Comparison of ENCODE assay signal across 15 cellular contexts in the genomic region with DNA sequence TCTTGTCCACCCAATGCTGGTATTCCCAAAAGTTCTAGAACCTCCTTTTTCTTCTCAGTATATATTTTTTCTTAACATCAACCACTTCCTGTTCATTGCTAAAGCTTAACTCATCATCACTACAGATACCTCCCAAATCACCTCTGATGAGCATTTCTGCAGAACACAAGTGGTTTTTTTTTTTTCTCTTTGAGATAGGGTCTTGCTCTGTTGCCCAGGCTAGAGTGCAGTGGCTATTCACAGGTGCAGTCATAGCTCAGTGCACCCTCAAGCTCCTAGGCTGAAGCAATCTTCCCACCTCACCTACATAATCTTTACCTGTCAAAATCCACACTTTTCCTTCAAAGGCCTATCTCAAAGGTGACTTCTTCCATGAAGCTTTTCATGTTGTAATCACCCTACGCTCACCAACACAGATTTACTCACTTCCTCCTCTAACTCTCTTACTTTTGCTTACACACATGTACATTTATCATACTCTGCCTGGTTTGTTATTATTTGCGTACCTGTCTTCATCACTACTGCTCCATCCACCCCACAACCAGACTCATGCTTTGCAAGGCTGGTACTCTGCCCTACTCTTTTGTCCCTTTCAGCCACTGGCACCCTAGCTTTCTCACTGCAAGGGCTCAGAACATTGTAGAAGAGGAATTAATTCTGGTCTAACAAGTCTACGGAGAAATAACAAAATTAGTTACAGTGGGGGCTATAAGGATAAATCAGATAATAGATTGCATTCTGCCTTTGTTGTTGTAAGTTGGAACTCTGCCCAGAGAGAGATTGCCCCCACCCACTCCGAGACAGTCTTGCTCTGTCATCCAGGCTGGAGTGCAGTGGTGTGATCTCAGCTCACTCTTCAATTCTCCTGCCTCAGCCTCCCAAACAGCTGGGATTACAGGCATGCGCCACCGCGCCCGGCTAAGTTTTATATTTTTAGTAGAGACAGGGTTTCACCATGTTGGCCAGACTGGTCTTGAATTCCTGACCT. TPM values are rescaled to one million over a fixed set of nuclear protein-coding genes. Genes with fewer than 3 reads are reported as not detected.
A peak's percentile ranks its signal among the peaks of the same experiment; 100 is the strongest.
DNase-seq lines count a peak whose midpoint lies in the region; ATAC-seq, FAIRE-seq and TF ChIP-seq lines count a peak whose summit lies in the region.
"Had no signal": no experiment of that assay in that cellular context is flagged by ENCODE, and none has a peak within 500 bp of the region (broad histone marks: within the 10 kb centered on the region; RNA-seq: fewer than 3 reads in every experiment).

No MANE protein-coding gene starts in this region.

- no peak overlapping the region for H2AFZ ChIP-seq in astrocyte (ENCODE audit: low read depth, low read length)

- H3K27ac ChIP-seq in astrocyte (ENCODE audit: low read depth, low read length): no peak overlapping the region
- H3K27ac ChIP-seq: right atrium auricular region, upper lobe of left lung had no signal

- H3K9me3 ChIP-seq in astrocyte (ENCODE audit: insufficient read depth, low read depth, low read length): no peaks in the 10 kb centered on the region
- H3K9me3 ChIP-seq: HAP-1, right atrium auricular region, upper lobe of left lung had no signal

- H3K27me3 ChIP-seq in astrocyte (ENCODE audit: insufficient read depth, low read length): no peaks in the 10 kb centered on the region
- H3K27me3 ChIP-seq: right atrium auricular region, upper lobe of left lung had no signal

- no peak overlapping the region for H3K4me2 ChIP-seq in astrocyte (ENCODE audit: low read length)

- ATAC-seq in natural killer cell treated with Interleukin-12 subunit alpha and Interleukin-12 subunit beta and Interleukin-15 and Interleukin-18, amount 100 ng/mL, for 72 hours: no peak
- no peak for ATAC-seq in GM19395 (IDR thresholded peaks at IDR 0.05; ENCODE audit: unreplicated experiment)

- no peak for TF ChIP-seq CTCF in astrocyte (IDR thresholded peaks at IDR 0.05; ENCODE audit: insufficient read depth, low read depth, low read length)

- no peaks in the 10 kb centered on the region for H3K4me1 ChIP-seq in astrocyte (ENCODE audit: insufficient read depth, low read length)

- DNase-seq in NCI-H345 treated with DMSO at 0.1 percent for 48 hours (lab: John Stamatoyannopoulos, UW; ENCODE audit: unreplicated experiment) (peak; percentile 4), NCI-H345 (lab: John Stamatoyannopoulos, UW) (no peak), astrocyte (ENCODE audit: low read depth) (peak; percentile 10), NCI-H774 (lab: John Stamatoyannopoulos, UW) (no peak), activated gamma-delta T cell (lab: John Stamatoyannopoulos, UW) (no peak)
- no peak for DNase-seq in natural killer cell treated with Interleukin-12 subunit alpha and Interleukin-12 subunit beta and Interleukin-15 and Interleukin-18, amount 100 ng/mL, for 72 hours (ENCODE audit: low spot score)
- DNase-seq: DMS79 treated with DMSO at 0.1 percent for 48 hours, KBM-7, NCI-H2081 treated with DMSO at 0.1 percent for 48 hours, upper lobe of left lung had no signal

- no peaks in the 10 kb centered on the region for H3K36me3 ChIP-seq in astrocyte (ENCODE audit: insufficient read depth, low read length)
- H3K36me3 ChIP-seq: HAP-1, right atrium auricular region, upper lobe of left lung had no signal

- peaks cover 69% of the 10 kb centered on the region for H3K79me2 ChIP-seq in astrocyte (ENCODE audit: insufficient read depth, low read length)

- H3K4me3 Mint-ChIP-seq in IgD-negative memory B cell (peak overlapping the region in 3 of 4 donors; percentile 6 to 55 (median 31)), astrocyte (ENCODE audit: unreplicated experiment) (no peak overlapping the region)
- peak overlapping the region; percentile 43 for H3K4me3 Mint-ChIP-seq in natural killer cell treated with Interleukin-12 subunit alpha and Interleukin-12 subunit beta and Interleukin-15 and Interleukin-18, amount 100 ng/mL, for 72 hours

- H3K27me3 Mint-ChIP-seq in IgD-negative memory B cell (no peaks in the 10 kb centered on the region), astrocyte (ENCODE audit: low read depth, unreplicated experiment) (no peaks in the 10 kb centered on the region)
- H3K27me3 Mint-ChIP-seq in natural killer cell treated with Interleukin-12 subunit alpha and Interleukin-12 subunit beta and Interleukin-15 and Interleukin-18, amount 100 ng/mL, for 72 hours: no peaks in the 10 kb centered on the region

- no peak for FAIRE-seq in astrocyte (lab: Jason Lieb, UNC)
- FAIRE-seq: bronchial epithelial cell had no signal

- H3K9me3 Mint-ChIP-seq in IgD-negative memory B cell (no peaks in the 10 kb centered on the region), astrocyte (ENCODE audit: unreplicated experiment) (no peaks in the 10 kb centered on the region)
- no peaks in the 10 kb centered on the region for H3K9me3 Mint-ChIP-seq in natural killer cell treated with Interleukin-12 subunit alpha and Interleukin-12 subunit beta and Interleukin-15 and Interleukin-18, amount 100 ng/mL, for 72 hours

- H3K27ac Mint-ChIP-seq in IgD-negative memory B cell: peak overlapping the region in 2 of 3 donors; percentile 3 to 32
- no peak overlapping the region for H3K27ac Mint-ChIP-seq in astrocyte (ENCODE audit: unreplicated experiment)
- H3K27ac Mint-ChIP-seq in natural killer cell treated with Interleukin-12 subunit alpha and Interleukin-12 subunit beta and Interleukin-15 and Interleukin-18, amount 100 ng/mL, for 72 hours: peak overlapping the region in 1 of 2 donors; percentile 47

- H4K20me1 ChIP-seq in astrocyte (ENCODE audit: insufficient read depth, low read length): peaks cover 79% of the 10 kb centered on the region

- H3K9ac ChIP-seq in astrocyte (ENCODE audit: low read length): no peak overlapping the region

- H3K36me3 Mint-ChIP-seq in IgD-negative memory B cell (peaks cover 2% of the 10 kb centered on the region), astrocyte (ENCODE audit: low read depth, unreplicated experiment) (no peaks in the 10 kb centered on the region)
- H3K36me3 Mint-ChIP-seq in natural killer cell treated with Interleukin-12 subunit alpha and Interleukin-12 subunit beta and Interleukin-15 and Interleukin-18, amount 100 ng/mL, for 72 hours: peaks cover 4% of the 10 kb centered on the region

- no peak overlapping the region for H3K4me3 ChIP-seq in astrocyte (ENCODE audit: insufficient read depth, low read depth, low read length)
- H3K4me3 ChIP-seq: HAP-1, right atrium auricular region, upper lobe of left lung had no signal

- H3K4me1 Mint-ChIP-seq in IgD-negative memory B cell (peaks cover 59 to 77% (median 66%) of the 10 kb centered on the region in 3 donors), astrocyte (ENCODE audit: low read depth, unreplicated experiment) (no peaks in the 10 kb centered on the region)
- H3K4me1 Mint-ChIP-seq in natural killer cell treated with Interleukin-12 subunit alpha and Interleukin-12 subunit beta and Interleukin-15 and Interleukin-18, amount 100 ng/mL, for 72 hours (ENCODE audit: low read depth in 2 of 2): peaks cover 54 to 79% of the 10 kb centered on the region in 2 donors

RNA-seq across cellular contexts. Expression of gene HERC1, which starts 27.5 kb away (rescaled TPM):
- polyA plus RNA-seq in IgD-negative memory B cell: 35.2 TPM
- total RNA-seq in astrocyte: 45.6 and 52.7 TPM in 2 replicates
- total RNA-seq in natural killer cell treated with Interleukin-12 subunit alpha and Interleukin-12 subunit beta and Interleukin-15 and Interleukin-18, amount 100 ng/mL, for 72 hours: 100 to 1,000 TPM in 1 of 2 donors, 10 to 100 TPM in 1; 97.9 to 142 TPM

Comparison
In these comparisons a context has a peak if more than half of its experiments do, and no peak if none do; other contexts are left out.
1. DNase-seq: peak in NCI-H345 treated with DMSO at 0.1 percent for 48 hours (single experiment) and astrocyte (single experiment); none in NCI-H345 (single experiment), natural killer cell treated with Interleukin-12 subunit alpha and Interleukin-12 subunit beta and Interleukin-15 and Interleukin-18, amount 100 ng/mL, for 72 hours (single experiment), NCI-H774 (single experiment) and activated gamma-delta T cell (single experiment).